Comparison of ENCODE assay signal across 1 cellular context in the genomic region with DNA sequence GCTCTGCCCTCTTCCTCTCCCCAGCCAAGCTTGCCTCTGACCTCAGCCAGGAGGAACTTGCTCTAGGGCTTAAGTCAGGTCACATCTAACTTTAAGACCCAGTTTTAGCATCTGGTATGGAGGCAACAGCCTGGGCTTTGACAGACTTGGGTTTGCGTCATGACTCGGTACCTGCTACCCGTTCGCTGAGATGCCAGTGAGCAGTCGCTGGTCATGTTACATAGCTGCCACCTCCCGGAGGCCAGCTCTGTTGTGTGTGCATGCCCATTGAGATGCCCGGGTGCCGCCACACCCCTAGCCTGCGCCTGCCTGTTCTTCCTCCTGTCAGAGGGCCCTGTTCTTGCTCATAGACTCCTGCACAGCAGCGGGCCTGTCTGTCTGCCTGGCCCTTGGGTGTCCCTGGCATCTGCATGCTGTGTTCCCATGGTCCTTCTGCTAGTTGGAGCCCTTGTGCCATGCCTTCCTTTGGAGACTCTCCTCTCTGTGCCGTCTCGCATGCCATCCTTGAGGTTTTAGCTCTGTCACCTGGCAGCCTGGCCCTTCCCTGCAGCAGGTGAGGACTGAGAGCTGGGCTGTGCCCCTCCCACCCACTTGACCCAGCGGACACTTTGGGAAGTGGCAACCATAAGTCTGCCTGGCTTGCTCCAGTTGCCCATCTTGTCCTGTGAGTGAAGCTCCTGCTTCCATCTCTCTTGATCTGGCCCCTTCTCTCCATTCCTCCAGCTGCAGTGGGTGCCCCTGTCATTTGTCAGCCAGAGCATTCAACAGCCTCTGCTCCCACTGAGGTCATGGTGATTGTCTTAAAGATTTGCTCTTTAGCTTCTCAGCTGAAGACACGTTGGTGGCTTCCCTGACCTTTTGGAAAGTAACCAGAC.
TF ChIP-seq lines count a peak whose summit lies in the region.

No MANE protein-coding gene starts in this region.

TF ChIP-seq in IMR-90, 13 proteins besides CTCF, POLR2A, EP300 and RAD21 (continued from another document):
- no peak for TF ChIP-seq USF2 (IDR thresholded peaks at IDR 0.05; ENCODE audit: low read depth, low read length)
- TF ChIP-seq RFX5 (IDR thresholded peaks at IDR 0.05; ENCODE audit: low read depth, low read length), result no peak
- no peak for TF ChIP-seq FOS (IDR thresholded peaks at IDR 0.05; ENCODE audit: low read depth, low read length)
- TF ChIP-seq SMC3 (IDR thresholded peaks at IDR 0.05; ENCODE audit: low read depth, low read length), result no peak
- no peak for TF ChIP-seq MXI1 (IDR thresholded peaks at IDR 0.05; ENCODE audit: borderline replicate concordance, low read depth, low read length)
- TF ChIP-seq, protein P1, sequence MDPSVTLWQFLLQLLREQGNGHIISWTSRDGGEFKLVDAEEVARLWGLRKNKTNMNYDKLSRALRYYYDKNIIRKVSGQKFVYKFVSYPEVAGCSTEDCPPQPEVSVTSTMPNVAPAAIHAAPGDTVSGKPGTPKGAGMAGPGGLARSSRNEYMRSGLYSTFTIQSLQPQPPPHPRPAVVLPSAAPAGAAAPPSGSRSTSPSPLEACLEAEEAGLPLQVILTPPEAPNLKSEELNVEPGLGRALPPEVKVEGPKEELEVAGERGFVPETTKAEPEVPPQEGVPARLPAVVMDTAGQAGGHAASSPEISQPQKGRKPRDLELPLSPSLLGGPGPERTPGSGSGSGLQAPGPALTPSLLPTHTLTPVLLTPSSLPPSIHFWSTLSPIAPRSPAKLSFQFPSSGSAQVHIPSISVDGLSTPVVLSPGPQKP (IDR thresholded peaks at IDR 0.05; ENCODE audit: borderline replicate concordance, low read depth, low read length), result no peak
- no peak for TF ChIP-seq CEBPB (IDR thresholded peaks at IDR 0.05; ENCODE audit: low read depth, low read length)
TF ChIP-seq in IMR-90: peak in this region for 0.
